In genomic region chr13:48920730-48921129, GRCh38 we compare ENCODE assay signal across 11 cellular contexts.
"Had no signal": no experiment of that assay in that cellular context is flagged by ENCODE, and none has a peak within 500 bp of the region (broad histone marks: within the 10 kb centered on the region; RNA-seq: fewer than 3 reads in every experiment).

No MANE protein-coding gene starts in this region.

- H3K4me3 ChIP-seq: GM23248, GM23338, HAP-1 had no signal

- FAIRE-seq: H1, H54 had no signal

- H3K9me3 Mint-ChIP-seq: GM23338, HFFc6 had no signal

- H3K27ac ChIP-seq: GM23248 had no signal

- H3K4me2 ChIP-seq: GM23338 had no signal

- H3K4me1 ChIP-seq: HAP-1 had no signal

- DNase-seq: GM23248, GOT3, H7, H9, HCEC 1CT, HFFc6 had no signal

- H2AFZ ChIP-seq: GM23248, GM23338 had no signal

- H3K27ac Mint-ChIP-seq: GM23338, H9, HFFc6 had no signal

- H3K4me3 Mint-ChIP-seq: GM23338, H9, HFFc6 had no signal

- H3K9ac ChIP-seq: GM23248 had no signal

- H3K9me3 ChIP-seq: HAP-1 had no signal

- ATAC-seq: GM23338, HCT116 had no signal

- H3K36me3 ChIP-seq: HAP-1 had no signal
